In the genomic region with DNA sequence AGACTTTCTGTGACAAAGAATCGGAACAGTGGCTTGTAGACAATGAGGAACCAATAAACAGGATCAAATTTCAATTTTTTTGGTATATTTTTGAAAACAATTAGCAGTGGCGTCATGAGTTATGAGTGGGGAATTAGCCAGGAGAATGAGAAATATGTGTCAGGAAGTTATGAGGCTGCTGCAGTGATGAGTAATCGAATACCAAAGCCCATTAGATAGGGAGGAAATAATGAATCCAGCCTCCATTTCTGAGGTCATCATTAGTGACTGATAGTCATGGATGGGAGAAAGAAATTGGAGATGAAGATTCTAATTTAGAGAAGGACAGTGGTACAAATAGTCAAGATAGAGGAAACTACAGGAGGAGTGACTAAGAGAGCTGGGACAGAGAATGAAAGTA, we compare ENCODE assay signal across 19 cellular contexts.
A peak's percentile ranks its signal among the peaks of the same experiment; 100 is the strongest.
DNase-seq lines count a peak whose midpoint lies in the region; ATAC-seq and TF ChIP-seq lines count a peak whose summit lies in the region.
"Had no signal": no experiment of that assay in that cellular context is flagged by ENCODE, and none has a peak within 500 bp of the region (broad histone marks: within the 10 kb centered on the region; RNA-seq: fewer than 3 reads in every experiment).

No MANE protein-coding gene starts in this region.

- POLR2A ChIA-PET in HCT116 (lab: Charles Lee): no interaction called here

- H3K9me3 ChIP-seq in HCT116 (ENCODE audit: control insufficient read depth in 1 of 2, insufficient read depth in 1 of 2, low read depth in 1 of 2, low read length in 2 of 2): no peaks in the 10 kb centered on the region
- H3K9me3 ChIP-seq in Peyer's patch: no peaks in the 10 kb centered on the region
- H3K9me3 ChIP-seq: body of pancreas had no signal

- BruUV-seq in HCT116 (replicated peaks; lab: Mats Ljungman, UMichigan): no TSS peak

- no peak overlapping the region for H3K9ac ChIP-seq in HCT116 (ENCODE audit: low read length)

- no peaks in the 10 kb centered on the region for H3K36me3 Mint-ChIP-seq in activated naive CD4-positive, alpha-beta T cell treated with anti-CD3 and anti-CD28 coated beads, Interleukin-2, amount 50 U/mL, for 72 hours
- H3K36me3 Mint-ChIP-seq: natural killer cell, type B pancreatic cell had no signal

- CTCF ChIA-PET in HCT116 (lab: Charles Lee): no interaction called here

- no peak overlapping the region for H3K27ac ChIP-seq in HCT116 (ENCODE audit: low read depth, low read length)
- no peak overlapping the region for H3K27ac ChIP-seq in Peyer's patch
- H3K27ac ChIP-seq: body of pancreas, SK-N-MC, spleen had no signal

- H3K79me2 ChIP-seq in HCT116 (ENCODE audit: insufficient read depth, low read length): no peaks in the 10 kb centered on the region

- H3K36me3 ChIP-seq in HCT116 (ENCODE audit: control insufficient read depth in 1 of 2, insufficient read depth in 2 of 2, low read length in 2 of 2): no peaks in the 10 kb centered on the region
- H3K36me3 ChIP-seq in Peyer's patch: no peaks in the 10 kb centered on the region
- H3K36me3 ChIP-seq: spleen had no signal

- TF ChIP-seq POLR2A in HCT116 (IDR thresholded peaks at IDR 0.05; ENCODE audit: borderline replicate concordance, extremely low read depth, insufficient read depth, insufficient read length) (no peak), Peyer's patch (IDR thresholded peaks at IDR 0.05) (no peak)

- RAD21 ChIA-PET in HCT116 (lab: Charles Lee; ENCODE audit: low non-redundant PET in 1 of 2, low total read pairs in 2 of 2, uncharacterized antibody in 2 of 2, unreplicated experiment in 2 of 2): no interaction called here

- peak overlapping the region; percentile 93 for H2AFZ ChIP-seq in HCT116 (ENCODE audit: low read depth, low read length, poor library complexity, severe bottlenecking)

- H3K4me3 ChIP-seq in HCT116 (replicated peaks in 1 of 2; ENCODE audit: low read depth in 1 of 2, low read length in 2 of 2): peak overlapping the region; percentile 2 to 28; a peak in 3 of 4 replicates
- H3K4me3 ChIP-seq in Peyer's patch: no peak overlapping the region
- H3K4me3 ChIP-seq: body of pancreas, SK-N-MC, spleen had no signal

- DNase-seq in A172 (ENCODE audit: low spot score): peak; percentile 79
- DNase-seq in HCT116 (ENCODE audit: low read depth, low spot score): peak; percentile 70
- DNase-seq in amniotic epithelial cell (ENCODE audit: low read depth): peak; percentile 76
- DNase-seq in foreskin melanocyte: peak; percentile 40
- DNase-seq in Peyer's patch: no peak
- DNase-seq in SIG-M5 treated with dmso at 0.1 percent for 504 hours (lab: John Stamatoyannopoulos, UW; ENCODE audit: unreplicated experiment): no peak
- no peak for DNase-seq in activated CD8-positive, alpha-beta memory T cell treated with anti-CD3 and anti-CD28 coated beads, Interleukin-2, amount 50 U/mL, for 48 hours
- no peak for DNase-seq in activated naive CD4-positive, alpha-beta T cell treated with anti-CD3 and anti-CD28 coated beads, Interleukin-2, amount 50 U/mL, for 72 hours (ENCODE audit: low spot score in 2 of 2)
- DNase-seq: activated T-cell treated with anti-CD3 and anti-CD28 coated beads, Interleukin-2, amount 50 U/mL, for 72 hours; AML-193; body of pancreas; erythroblast; islet precursor cell; natural killer cell; NCI-H1417 treated with DMSO at 0.1 percent for 48 hours; NCI-H69; spleen had no signal

- TF ChIP-seq CTCF in HCT116 (IDR thresholded peaks at IDR 0.05 in 2 of 3, conservative IDR thresholded peaks at IDR 0.05 in 1 of 3; ENCODE audit: borderline replicate concordance in 1 of 3, insufficient read depth in 1 of 3, low read depth in 2 of 3, low read length in 2 of 3): no peak
- no peak for TF ChIP-seq CTCF in Peyer's patch (IDR thresholded peaks at IDR 0.05)

- intact Hi-C loops in HCT116 (cut with micrococcal nuclease): loop anchor here (5.0 kb wide), 1 partner anchor 1186 kb away; no protein-coding TSS in a partner anchor

- no peaks in the 10 kb centered on the region for H3K9me2 ChIP-seq in HCT116 (ENCODE audit: insufficient read depth)

- no peak overlapping the region for H3K27ac Mint-ChIP-seq in activated naive CD4-positive, alpha-beta T cell treated with anti-CD3 and anti-CD28 coated beads, Interleukin-2, amount 50 U/mL, for 72 hours
- H3K27ac Mint-ChIP-seq: activated T-cell treated with anti-CD3 and anti-CD28 coated beads, Interleukin-2, amount 50 U/mL, for 72 hours; natural killer cell; type B pancreatic cell had no signal

- H3K4me2 ChIP-seq in HCT116 (ENCODE audit: low read length): peak overlapping the region; percentile 68

- TF ChIP-seq RAD21 in HCT116 (IDR thresholded peaks at IDR 0.05; ENCODE audit: low read depth): 0 out of 2 replicates have a peak, but pooled peaks have one; percentile 15

- peak; percentile 75 for ATAC-seq in HCT116
- no peak for ATAC-seq in activated naive CD4-positive, alpha-beta T cell treated with anti-CD3 and anti-CD28 coated beads, Interleukin-2, amount 50 U/mL, for 72 hours
- ATAC-seq: activated T-cell treated with anti-CD3 and anti-CD28 coated beads, Interleukin-2, amount 50 U/mL, for 72 hours; body of pancreas; natural killer cell had no signal

- no peaks in the 10 kb centered on the region for H4K20me1 ChIP-seq in HCT116 (ENCODE audit: insufficient read depth)

- H3K4me1 ChIP-seq in HCT116 (ENCODE audit: control insufficient read depth in 1 of 2, insufficient read depth in 2 of 2, low read length in 2 of 2) (peaks cover 20 to 56% of the 10 kb centered on the region in 2 experiments), Peyer's patch (no peaks in the 10 kb centered on the region)
- H3K4me1 ChIP-seq: spleen had no signal

- peaks cover 15 to 19% of the 10 kb centered on the region in 2 donors for H3K9me3 Mint-ChIP-seq in activated naive CD4-positive, alpha-beta T cell treated with anti-CD3 and anti-CD28 coated beads, Interleukin-2, amount 50 U/mL, for 72 hours
- H3K9me3 Mint-ChIP-seq: type B pancreatic cell had no signal

- H3K27me3 ChIP-seq in HCT116 (ENCODE audit: insufficient read depth, low read length) (no peaks in the 10 kb centered on the region), Peyer's patch (no peaks in the 10 kb centered on the region)
- H3K27me3 ChIP-seq: body of pancreas, spleen had no signal

TF ChIP-seq in HCT116, 20 proteins besides CTCF, POLR2A, EP300 and RAD21 (continues in another document):
- peak; percentile 86 for TF ChIP-seq FOSL1 (IDR thresholded peaks at IDR 0.05; ENCODE audit: low read depth)
- TF ChIP-seq, protein P1, sequence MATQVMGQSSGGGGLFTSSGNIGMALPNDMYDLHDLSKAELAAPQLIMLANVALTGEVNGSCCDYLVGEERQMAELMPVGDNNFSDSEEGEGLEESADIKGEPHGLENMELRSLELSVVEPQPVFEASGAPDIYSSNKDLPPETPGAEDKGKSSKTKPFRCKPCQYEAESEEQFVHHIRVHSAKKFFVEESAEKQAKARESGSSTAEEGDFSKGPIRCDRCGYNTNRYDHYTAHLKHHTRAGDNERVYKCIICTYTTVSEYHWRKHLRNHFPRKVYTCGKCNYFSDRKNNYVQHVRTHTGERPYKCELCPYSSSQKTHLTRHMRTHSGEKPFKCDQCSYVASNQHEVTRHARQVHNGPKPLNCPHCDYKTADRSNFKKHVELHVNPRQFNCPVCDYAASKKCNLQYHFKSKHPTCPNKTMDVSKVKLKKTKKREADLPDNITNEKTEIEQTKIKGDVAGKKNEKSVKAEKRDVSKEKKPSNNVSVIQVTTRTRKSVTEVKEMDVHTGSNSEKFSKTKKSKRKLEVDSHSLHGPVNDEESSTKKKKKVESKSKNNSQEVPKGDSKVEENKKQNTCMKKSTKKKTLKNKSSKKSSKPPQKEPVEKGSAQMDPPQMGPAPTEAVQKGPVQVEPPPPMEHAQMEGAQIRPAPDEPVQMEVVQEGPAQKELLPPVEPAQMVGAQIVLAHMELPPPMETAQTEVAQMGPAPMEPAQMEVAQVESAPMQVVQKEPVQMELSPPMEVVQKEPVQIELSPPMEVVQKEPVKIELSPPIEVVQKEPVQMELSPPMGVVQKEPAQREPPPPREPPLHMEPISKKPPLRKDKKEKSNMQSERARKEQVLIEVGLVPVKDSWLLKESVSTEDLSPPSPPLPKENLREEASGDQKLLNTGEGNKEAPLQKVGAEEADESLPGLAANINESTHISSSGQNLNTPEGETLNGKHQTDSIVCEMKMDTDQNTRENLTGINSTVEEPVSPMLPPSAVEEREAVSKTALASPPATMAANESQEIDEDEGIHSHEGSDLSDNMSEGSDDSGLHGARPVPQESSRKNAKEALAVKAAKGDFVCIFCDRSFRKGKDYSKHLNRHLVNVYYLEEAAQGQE (IDR thresholded peaks at IDR 0.05; ENCODE audit: low read depth): no peak
- TF ChIP-seq ZFX (IDR thresholded peaks at IDR 0.05): no peak
- no peak for TF ChIP-seq MAX (IDR thresholded peaks at IDR 0.05)
- TF ChIP-seq SP1 (IDR thresholded peaks at IDR 0.05; ENCODE audit: low read depth): peak; percentile 68
- TF ChIP-seq CBX3 (IDR thresholded peaks at IDR 0.05; ENCODE audit: low read depth): peak; percentile 75; the same call in 1 of the 2 replicates
- peak; percentile 37; the same call in 1 of the 2 replicates for TF ChIP-seq POLR2AphosphoS5 (IDR thresholded peaks at IDR 0.05; ENCODE audit: low read depth, low read length)
- no peak; the same call in 1 of the 2 replicates for TF ChIP-seq SIN3A (IDR thresholded peaks at IDR 0.05; ENCODE audit: low read depth)
- no peak for TF ChIP-seq TCF7L2 (IDR thresholded peaks at IDR 0.05; ENCODE audit: borderline replicate concordance, extremely low read depth, insufficient read depth, insufficient read length)
- no peak for TF ChIP-seq EZH2phosphoT487 (IDR thresholded peaks at IDR 0.05; ENCODE audit: borderline replicate concordance)
- no peak for TF ChIP-seq YY1 (IDR thresholded peaks at IDR 0.05; ENCODE audit: extremely low read depth, insufficient replicate concordance, low read depth, low read length)
- no peak for TF ChIP-seq EGR1 (IDR thresholded peaks at IDR 0.05; ENCODE audit: low read depth)
- no peak for TF ChIP-seq ZNF274 (IDR thresholded peaks at IDR 0.05; ENCODE audit: low read depth, low read length)

Comparison
In these comparisons a context has a peak if more than half of its experiments do, and no peak if none do; other contexts are left out.
1. DNase-seq: peak in A172 (single experiment), HCT116 (single experiment), amniotic epithelial cell (single experiment) and foreskin melanocyte (single experiment); none in Peyer's patch (0 of 3), SIG-M5 treated with dmso at 0.1 percent for 504 hours (single experiment), activated CD8-positive, alpha-beta memory T cell treated with anti-CD3 and anti-CD28 coated beads, Interleukin-2, amount 50 U/mL, for 48 hours (single experiment) and activated naive CD4-positive, alpha-beta T cell treated with anti-CD3 and anti-CD28 coated beads, Interleukin-2, amount 50 U/mL, for 72 hours (0 of 2).
2. H3K4me3 ChIP-seq: peak in HCT116 (2 of 2); none in Peyer's patch (0 of 4).